6 cellular contexts compared by ENCODE assay signal in the genomic region with DNA sequence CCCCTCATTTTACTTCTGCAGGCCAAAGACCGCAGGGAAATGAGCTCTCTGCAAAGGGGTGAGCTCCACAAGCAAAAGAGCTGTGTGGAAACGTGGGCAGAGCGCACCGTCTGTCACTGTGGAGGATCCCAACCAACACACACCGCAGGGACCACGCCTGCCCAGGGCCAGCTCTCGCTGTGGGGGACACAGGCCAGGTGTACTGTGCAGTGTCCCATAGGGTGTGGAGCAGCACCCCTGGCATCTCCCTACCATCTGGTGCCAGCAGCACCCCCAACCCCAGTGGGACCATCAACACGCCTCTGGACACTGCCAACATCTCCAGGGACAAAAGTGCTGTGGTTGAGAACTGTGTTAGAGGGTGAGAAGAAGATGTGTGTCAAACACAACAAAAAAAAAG. TPM values are rescaled to one million over a fixed set of nuclear protein-coding genes. Genes with fewer than 3 reads are reported as not detected.
DNase-seq lines count a peak whose midpoint lies in the region; ATAC-seq and FAIRE-seq lines count a peak whose summit lies in the region.
"Not testable (repeated sequence)": the region's sequence is repeated elsewhere in the genome, so short reads cannot be mapped to it uniquely, and the experiment has no call there.

No MANE protein-coding gene starts in this region.

- H3K9me3 Mint-ChIP-seq in central memory CD8-positive, alpha-beta T cell, result peaks cover 14% of the 10 kb centered on the region
- peaks cover 0 to 12% (median 0%) of the 10 kb centered on the region in 11 donors for H3K9me3 Mint-ChIP-seq in naive thymus-derived CD4-positive, alpha-beta T cell
- H3K9me3 Mint-ChIP-seq in stimulated activated effector memory CD8-positive, alpha-beta T cell treated with anti-CD3 and anti-CD28 coated beads, Interleukin-12 subunit alpha, Interleukin-12 subunit beta, amount 100 ng/mL, for 72 hours, result not testable (repeated sequence)

- ATAC-seq in central memory CD8-positive, alpha-beta T cell (replicated peaks; ENCODE audit: extremely low read depth, poor library complexity, severe bottlenecking), result peak; percentile 24
- ATAC-seq in left lobe of liver, result peak; percentile 10
- peak; percentile 20 for ATAC-seq in naive thymus-derived CD4-positive, alpha-beta T cell
- ATAC-seq in stimulated activated effector memory CD8-positive, alpha-beta T cell treated with anti-CD3 and anti-CD28 coated beads, Interleukin-12 subunit alpha, Interleukin-12 subunit beta, amount 100 ng/mL, for 72 hours, result peak; percentile 60

- H3K4me3 Mint-ChIP-seq in central memory CD8-positive, alpha-beta T cell; naive thymus-derived CD4-positive, alpha-beta T cell; stimulated activated effector memory CD8-positive, alpha-beta T cell treated with anti-CD3 and anti-CD28 coated beads, Interleukin-12 subunit alpha, Interleukin-12 subunit beta, amount 100 ng/mL, for 72 hours: not testable (repeated sequence)

- POLR2A ChIA-PET in naive thymus-derived CD4-positive, alpha-beta T cell (lab: Charles Lee), result not testable (repeated sequence)

- intact Hi-C loops in naive thymus-derived CD4-positive, alpha-beta T cell (cut with micrococcal nuclease), result not testable (repeated sequence)

- H3K36me3 Mint-ChIP-seq in central memory CD8-positive, alpha-beta T cell (ENCODE audit: insufficient read depth), result peaks cover 55% of the 10 kb centered on the region
- H3K36me3 Mint-ChIP-seq in naive thymus-derived CD4-positive, alpha-beta T cell, result peaks cover 22 to 68% (median 46%) of the 10 kb centered on the region in 5 donors
- H3K36me3 Mint-ChIP-seq in stimulated activated effector memory CD8-positive, alpha-beta T cell treated with anti-CD3 and anti-CD28 coated beads, Interleukin-12 subunit alpha, Interleukin-12 subunit beta, amount 100 ng/mL, for 72 hours, result peaks cover 81% of the 10 kb centered on the region

- CTCF ChIA-PET in naive thymus-derived CD4-positive, alpha-beta T cell (lab: Charles Lee), result not testable (repeated sequence)

- FAIRE-seq in HTR-8/SVneo (lab: Jason Lieb, UNC) (peak; percentile 88), urothelium cell line (lab: Jason Lieb, UNC) (peak; percentile 91)

- H3K27ac ChIP-seq in naive thymus-derived CD4-positive, alpha-beta T cell (ENCODE audit: low read depth, low read length), result not testable (repeated sequence)

- H3K27me3 ChIP-seq in naive thymus-derived CD4-positive, alpha-beta T cell (ENCODE audit: control insufficient read depth in 2 of 2, insufficient read depth in 2 of 2, low read length in 2 of 2), result not testable (repeated sequence)

- not testable (repeated sequence) for H3K4me3 ChIP-seq in naive thymus-derived CD4-positive, alpha-beta T cell (ENCODE audit: low read length)

- not testable (repeated sequence) for H3K27ac Mint-ChIP-seq in central memory CD8-positive, alpha-beta T cell (ENCODE audit: low read depth); naive thymus-derived CD4-positive, alpha-beta T cell; stimulated activated effector memory CD8-positive, alpha-beta T cell treated with anti-CD3 and anti-CD28 coated beads, Interleukin-12 subunit alpha, Interleukin-12 subunit beta, amount 100 ng/mL, for 72 hours

- DNase-seq in HTR-8/SVneo (ENCODE audit: insufficient read length, low spot score); central memory CD8-positive, alpha-beta T cell (ENCODE audit: low spot score in 2 of 2); left lobe of liver (ENCODE audit: low spot score); naive thymus-derived CD4-positive, alpha-beta T cell; stimulated activated effector memory CD8-positive, alpha-beta T cell treated with anti-CD3 and anti-CD28 coated beads, Interleukin-12 subunit alpha, Interleukin-12 subunit beta, amount 100 ng/mL, for 72 hours (ENCODE audit: low spot score in 2 of 2); urothelium cell line (ENCODE audit: low spot score): not testable (repeated sequence)

- H3K9me3 ChIP-seq in naive thymus-derived CD4-positive, alpha-beta T cell (ENCODE audit: control insufficient read depth in 2 of 3, low read length in 3 of 3), result not testable (repeated sequence)

- H3K4me1 Mint-ChIP-seq in central memory CD8-positive, alpha-beta T cell, result peaks cover 28% of the 10 kb centered on the region
- H3K4me1 Mint-ChIP-seq in naive thymus-derived CD4-positive, alpha-beta T cell, result peaks cover 14 to 26% (median 22%) of the 10 kb centered on the region in 7 donors
- peaks cover 32% of the 10 kb centered on the region for H3K4me1 Mint-ChIP-seq in stimulated activated effector memory CD8-positive, alpha-beta T cell treated with anti-CD3 and anti-CD28 coated beads, Interleukin-12 subunit alpha, Interleukin-12 subunit beta, amount 100 ng/mL, for 72 hours

- peaks cover 0 to 80% (median 25%) of the 10 kb centered on the region in 3 experiments for H3K36me3 ChIP-seq in naive thymus-derived CD4-positive, alpha-beta T cell (ENCODE audit: control insufficient read depth in 2 of 3, insufficient read depth in 3 of 3, low read length in 3 of 3)

- not testable (repeated sequence) for H3K4me1 ChIP-seq in naive thymus-derived CD4-positive, alpha-beta T cell (ENCODE audit: control insufficient read depth in 2 of 2, insufficient read depth in 2 of 2, low read length in 2 of 2)

- not testable (repeated sequence) for H3K27me3 Mint-ChIP-seq in central memory CD8-positive, alpha-beta T cell; naive thymus-derived CD4-positive, alpha-beta T cell

RNA-seq across cellular contexts. Expression of gene BRD9, which starts 13.9 kb away (rescaled TPM):
- total RNA-seq in left lobe of liver, result 19.0 TPM
- total RNA-seq in naive thymus-derived CD4-positive, alpha-beta T cell, result 10 to 100 TPM; 63.2 to 93.2 (median 82.2) TPM
- polyA plus RNA-seq in naive thymus-derived CD4-positive, alpha-beta T cell, result 10 to 100 TPM; 10.6 to 17.6 TPM

RNA-seq across cellular contexts. Expression of gene TRIP13, which starts 14.0 kb away (rescaled TPM):
- total RNA-seq in left lobe of liver, result 1.0 TPM
- 10 to 100 TPM in 1 of 5 experiments, under 1 TPM in 3, not detected in 1; 0.39 to 23.5 (median 0.57) TPM for total RNA-seq in naive thymus-derived CD4-positive, alpha-beta T cell
- under 1 TPM; 0.52 to 0.63 TPM for polyA plus RNA-seq in naive thymus-derived CD4-positive, alpha-beta T cell

RNA-seq across cellular contexts. Expression of gene ZDHHC11, which starts 27.9 kb away (rescaled TPM):
- total RNA-seq in left lobe of liver, result 19.1 TPM
- 10 to 100 TPM in 2 of 5 experiments, 1 to 10 TPM in 3; 7.1 to 22.1 (median 9.6) TPM for total RNA-seq in naive thymus-derived CD4-positive, alpha-beta T cell
- polyA plus RNA-seq in naive thymus-derived CD4-positive, alpha-beta T cell, result under 1 TPM in 1 of 2 donors, not detected in 1; 0.20 TPM

Comparison
In these comparisons a context has a peak if more than half of its experiments do, and no peak if none do; other contexts are left out.
1. ATAC-seq: peak in every context shown above with its lines; median percentile 60 in stimulated activated effector memory CD8-positive, alpha-beta T cell treated with anti-CD3 and anti-CD28 coated beads, Interleukin-12 subunit alpha, Interleukin-12 subunit beta, amount 100 ng/mL, for 72 hours; 24 in central memory CD8-positive, alpha-beta T cell; 20 in naive thymus-derived CD4-positive, alpha-beta T cell; 10 in left lobe of liver.